3 cellular contexts compared by ENCODE assay signal in genomic region chr13:40667622-40667978, GRCh38.
TF ChIP-seq lines count a peak whose summit lies in the region.

No MANE protein-coding gene starts in this region.

TF ChIP-seq in SK-N-SH, 30 proteins besides CTCF, POLR2A, EP300 and RAD21 (continued from another document and continues in another):
- TF ChIP-seq USF1 (IDR thresholded peaks at IDR 0.05; ENCODE audit: borderline replicate concordance, low read depth): no peak
- no peak for TF ChIP-seq RCOR1 (IDR thresholded peaks at IDR 0.05; ENCODE audit: low read length)
- no peak for TF ChIP-seq IRF3 (IDR thresholded peaks at IDR 0.05; ENCODE audit: low read depth, low read length)
- TF ChIP-seq MEF2A (IDR thresholded peaks at IDR 0.05; ENCODE audit: borderline replicate concordance, low read depth): no peak
- TF ChIP-seq MXI1 (IDR thresholded peaks at IDR 0.05; ENCODE audit: low read depth, low read length): no peak
- TF ChIP-seq REST (IDR thresholded peaks at IDR 0.05; ENCODE audit: low read depth, low read length): no peak
- TF ChIP-seq FOXJ3 (CRISPR knock-in tag; IDR thresholded peaks at IDR 0.05): no peak
- TF ChIP-seq ZBTB33 (IDR thresholded peaks at IDR 0.05; ENCODE audit: borderline replicate concordance, low read depth): no peak
- TF ChIP-seq EZH2phosphoT487 (IDR thresholded peaks at IDR 0.05; ENCODE audit: borderline replicate concordance, low read depth): no peak
- TF ChIP-seq SMC3 (IDR thresholded peaks at IDR 0.05; ENCODE audit: low read depth, low read length): no peak
- TF ChIP-seq ELF1 (IDR thresholded peaks at IDR 0.05): no peak

TF ChIP-seq in SK-N-SH treated with all-trans-retinoic acid at 6 μM for 48 hours, 23 proteins besides CTCF, POLR2A, EP300 and RAD21 (continued from another document):
- no peak for TF ChIP-seq CREB5 (CRISPR knock-in tag; IDR thresholded peaks at IDR 0.05; ENCODE audit: low read depth)
- TF ChIP-seq CSRNP3 (CRISPR knock-in tag; IDR thresholded peaks at IDR 0.05): no peak
- TF ChIP-seq ZNF8 (CRISPR knock-in tag; IDR thresholded peaks at IDR 0.05): no peak
- TF ChIP-seq ISL1 (CRISPR knock-in tag; IDR thresholded peaks at IDR 0.05): no peak
- TF ChIP-seq CSDC2 (CRISPR knock-in tag; IDR thresholded peaks at IDR 0.05): no peak
- no peak for TF ChIP-seq ZFP30 (CRISPR knock-in tag; IDR thresholded peaks at IDR 0.05)
- no peak for TF ChIP-seq TOX (CRISPR knock-in tag; IDR thresholded peaks at IDR 0.05; ENCODE audit: borderline replicate concordance)
- no peak for TF ChIP-seq SNAI2 (CRISPR knock-in tag; IDR thresholded peaks at IDR 0.05)

TF ChIP-seq in GM12878, 131 proteins besides CTCF, POLR2A, EP300 and RAD21 (continued from another document):
- TF ChIP-seq KLF5 (IDR thresholded peaks at IDR 0.05; ENCODE audit: partially characterized antibody) (no peak), RBBP5 (conservative IDR thresholded peaks at IDR 0.05) (no peak), MEF2A (IDR thresholded peaks at IDR 0.05; ENCODE audit: insufficient read depth, low read depth, low read length) (no peak), IKZF1 (conservative IDR thresholded peaks at IDR 0.05) (no peak; the same call in 1 of the 2 replicates), PRDM15 (CRISPR knock-in tag; IDR thresholded peaks at IDR 0.05) (no peak), NFXL1 (IDR thresholded peaks at IDR 0.05; ENCODE audit: borderline replicate concordance) (no peak), RCOR1 (conservative IDR thresholded peaks at IDR 0.05; ENCODE audit: low read depth, low read length) (no peak), POU2F2 (IDR thresholded peaks at IDR 0.05; ENCODE audit: borderline replicate concordance, low read depth, low read length) (no peak), SP1 (IDR thresholded peaks at IDR 0.05; ENCODE audit: low read depth, low read length) (no peak), YBX1 (IDR thresholded peaks at IDR 0.05) (no peak), RUNX3 (IDR thresholded peaks at IDR 0.05; ENCODE audit: low read length) (no peak)
